8 cellular contexts compared by ENCODE assay signal in genomic region chr2:201642086-201642578, GRCh38. TPM values are rescaled to one million over a fixed set of nuclear protein-coding genes. Genes with fewer than 3 reads are reported as not detected.
DNase-seq lines count a peak whose midpoint lies in the region; ATAC-seq and TF ChIP-seq lines count a peak whose summit lies in the region.

No MANE protein-coding gene starts in this region.

- no peak for TF ChIP-seq POLR2A in breast epithelium (IDR thresholded peaks at IDR 0.05)
- no peak for TF ChIP-seq POLR2A in lower leg skin (IDR thresholded peaks at IDR 0.05)

- intact Hi-C loops in breast epithelium (cut with DNase I; ENCODE audit: low total_unique reads) (no loop called here), lower leg skin (cut with DNase I; ENCODE audit: low total_unique reads) (no loop called here)

- no peaks in the 10 kb centered on the region for H3K27me3 Mint-ChIP-seq in T-helper 1 cell treated with Interleukin-12 subunit alpha and Interleukin-12 subunit beta and Interleukin-4 antibody, amounts not matched to agents 30 μg/mL and 1 μg/mL, for 36 hours (ENCODE audit: low read depth)
- no peaks in the 10 kb centered on the region for H3K27me3 Mint-ChIP-seq in type B pancreatic cell

- 0 to 1% methylated on average over 16 of the region's 16 CpGs for WGBS in lower leg skin, 2 donors

- no peaks in the 10 kb centered on the region for H3K4me1 ChIP-seq in breast epithelium

- DNase-seq in T-helper 1 cell (no peak), NCI-H345 (lab: John Stamatoyannopoulos, UW) (peak; percentile 82), breast epithelium (ENCODE audit: low spot score in 2 of 2) (no peak), lower leg skin (ENCODE audit: low spot score in 2 of 2) (no peak), type B pancreatic cell (ENCODE audit: extremely low spot score, unreplicated experiment) (no peak), SK-N-DZ (ENCODE audit: low spot score) (no peak)

- H3K27ac ChIP-seq in breast epithelium, result peak overlapping the region; percentile 98 to 99

- peak overlapping the region; percentile 86 for H3K4me3 Mint-ChIP-seq in T-helper 1 cell treated with Interleukin-12 subunit alpha and Interleukin-12 subunit beta and Interleukin-4 antibody, amounts not matched to agents 30 μg/mL and 1 μg/mL, for 36 hours
- peak overlapping the region; percentile 96 for H3K4me3 Mint-ChIP-seq in type B pancreatic cell

- peak overlapping the region; percentile 79 to 85 (median 84) for H3K4me3 ChIP-seq in breast epithelium
- peak overlapping the region; percentile 90 for H3K4me3 ChIP-seq in lower leg skin (ENCODE audit: low read depth, poor library complexity, severe bottlenecking)

- H3K27ac Mint-ChIP-seq in T-helper 1 cell treated with Interleukin-12 subunit alpha and Interleukin-12 subunit beta and Interleukin-4 antibody, amounts not matched to agents 30 μg/mL and 1 μg/mL, for 36 hours, result peak overlapping the region; percentile 93
- peak overlapping the region; percentile 98 for H3K27ac Mint-ChIP-seq in type B pancreatic cell

- no peak for TF ChIP-seq CTCF in breast epithelium (IDR thresholded peaks at IDR 0.05)
- no peak for TF ChIP-seq CTCF in lower leg skin (IDR thresholded peaks at IDR 0.05)
- no peak for TF ChIP-seq CTCF in type B pancreatic cell (conservative IDR thresholded peaks at IDR 0.05)

- no peaks in the 10 kb centered on the region for H3K36me3 Mint-ChIP-seq in T-helper 1 cell treated with Interleukin-12 subunit alpha and Interleukin-12 subunit beta and Interleukin-4 antibody, amounts not matched to agents 30 μg/mL and 1 μg/mL, for 36 hours (ENCODE audit: low read depth)
- peaks cover 4% of the 10 kb centered on the region for H3K36me3 Mint-ChIP-seq in type B pancreatic cell

- H3K4me1 Mint-ChIP-seq in T-helper 1 cell treated with Interleukin-12 subunit alpha and Interleukin-12 subunit beta and Interleukin-4 antibody, amounts not matched to agents 30 μg/mL and 1 μg/mL, for 36 hours (ENCODE audit: low read depth), result peaks cover 6% of the 10 kb centered on the region
- H3K4me1 Mint-ChIP-seq in type B pancreatic cell (ENCODE audit: unreplicated experiment), result peaks cover 11% of the 10 kb centered on the region

- H3K36me3 ChIP-seq in breast epithelium, result no peaks in the 10 kb centered on the region

- ATAC-seq in HG02870 (IDR thresholded peaks at IDR 0.05; ENCODE audit: unreplicated experiment), result peak; percentile 29

- H3K9me3 ChIP-seq in breast epithelium, result no peaks in the 10 kb centered on the region

- no peaks in the 10 kb centered on the region for H3K27me3 ChIP-seq in breast epithelium

- H3K9me3 Mint-ChIP-seq in T-helper 1 cell treated with Interleukin-12 subunit alpha and Interleukin-12 subunit beta and Interleukin-4 antibody, amounts not matched to agents 30 μg/mL and 1 μg/mL, for 36 hours, result no peaks in the 10 kb centered on the region
- H3K9me3 Mint-ChIP-seq in type B pancreatic cell, result no peaks in the 10 kb centered on the region

RNA-seq across cellular contexts. Expression of gene TMEM237, which starts 1.2 kb away (rescaled TPM):
- 10 to 100 TPM; 36.6 to 70.7 (median 39.7) TPM for total RNA-seq in breast epithelium
- total RNA-seq in lower leg skin, result 10 to 100 TPM; 39.1 to 69.4 (median 47.9) TPM
- total RNA-seq in type B pancreatic cell (ENCODE audit: low replicate concordance), result 22.7 and 43.2 TPM in 2 replicates
- 98.9 and 101 TPM in 2 replicates for polyA plus RNA-seq in SK-N-DZ (2014; cell fraction: cytosol; rRNA removed)
- 119 and 126 TPM in 2 replicates for polyA plus RNA-seq in SK-N-DZ (2014; cell fraction: nucleus; rRNA removed)

RNA-seq across cellular contexts. Expression of gene MPP4, which starts 56.3 kb away (rescaled TPM):
- total RNA-seq in breast epithelium (under 1 TPM in 2 of 3 donors, not detected in 1; 0.16 to 0.29 TPM), lower leg skin (under 1 TPM in 1 of 4 donors, not detected in 3; 0.58 TPM), type B pancreatic cell (ENCODE audit: low replicate concordance) (0.46 TPM in 1 of 2 replicates, not detected in the other)
- polyA plus RNA-seq in SK-N-DZ (2014; cell fraction: cytosol; rRNA removed), result 0.21 TPM in 1 of 2 replicates, not detected in the other
- not detected in 2 replicates for polyA plus RNA-seq in SK-N-DZ (2014; cell fraction: nucleus; rRNA removed)
